Comparison of ENCODE assay signal across 8 cellular contexts in genomic region chr2:192195548-192196418, GRCh38. TPM values are rescaled to one million over a fixed set of nuclear protein-coding genes. Genes with fewer than 3 reads are reported as not detected.
DNase-seq lines count a peak whose midpoint lies in the region; ATAC-seq and TF ChIP-seq lines count a peak whose summit lies in the region.

No MANE protein-coding gene starts in this region.

- H3K27ac ChIP-seq in esophagus muscularis mucosa (replicated peaks in 1 of 4) (no peak overlapping the region), mucosa of rectum (ENCODE audit: low read depth in 2 of 2, low read length in 2 of 2) (no peak overlapping the region), transverse colon (no peak overlapping the region)

- no peak overlapping the region for H3K27ac Mint-ChIP-seq in activated B cell treated with CpG ODN at 0.5 μM for 24 hours

- H3K9ac ChIP-seq in mucosa of rectum (ENCODE audit: low read depth in 1 of 2, low read length in 2 of 2) = no peak overlapping the region

- ATAC-seq in HG02759 (IDR thresholded peaks at IDR 0.05; ENCODE audit: unreplicated experiment) = peak; percentile 24
- ATAC-seq in activated B cell treated with CpG ODN at 0.5 μM for 24 hours (ENCODE audit: low read depth) = no peak

- CTCF ChIA-PET in activated B cell treated with CpG ODN at 0.5 μM for 24 hours (lab: Charles Lee) = interaction anchor here (1.7 kb wide), 1 partner anchor 33 kb away, joined by 5 read pairs; no protein-coding TSS in a partner anchor

- peaks cover 28 to 38% (median 31%) of the 10 kb centered on the region in 4 donors for H3K4me1 ChIP-seq in esophagus muscularis mucosa
- peaks cover 2 to 7% of the 10 kb centered on the region in 2 donors for H3K4me1 ChIP-seq in mucosa of rectum (ENCODE audit: control insufficient read depth in 2 of 2, insufficient read depth in 2 of 2, low read length in 2 of 2)
- H3K4me1 ChIP-seq in transverse colon = peaks cover 13 to 29% (median 24%) of the 10 kb centered on the region in 4 donors

- H3K9me3 ChIP-seq in esophagus muscularis mucosa = no peaks in the 10 kb centered on the region
- no peaks in the 10 kb centered on the region for H3K9me3 ChIP-seq in mucosa of rectum (ENCODE audit: control insufficient read depth in 2 of 2, low read length in 2 of 2)
- H3K9me3 ChIP-seq in transverse colon = no peaks in the 10 kb centered on the region

- peaks cover 51% of the 10 kb centered on the region for H3K27me3 Mint-ChIP-seq in activated B cell treated with CpG ODN at 0.5 μM for 24 hours

- peak overlapping the region; percentile 78 for H3K4me3 Mint-ChIP-seq in activated B cell treated with CpG ODN at 0.5 μM for 24 hours

- H3K36me3 ChIP-seq in esophagus muscularis mucosa (no peaks in the 10 kb centered on the region), mucosa of rectum (ENCODE audit: control insufficient read depth in 2 of 2, insufficient read depth in 2 of 2, low read length in 2 of 2) (no peaks in the 10 kb centered on the region), transverse colon (no peaks in the 10 kb centered on the region)

- H3K27me3 ChIP-seq in esophagus muscularis mucosa (peaks cover 0 to 87% (median 46%) of the 10 kb centered on the region in 4 donors), mucosa of rectum (ENCODE audit: control insufficient read depth in 2 of 2, insufficient read depth in 2 of 2, low read length in 2 of 2) (peaks cover 55 to 60% of the 10 kb centered on the region in 2 donors), transverse colon (peaks cover 99% of the 10 kb centered on the region)

- TF ChIP-seq EP300 in esophagus muscularis mucosa (IDR thresholded peaks at IDR 0.05) (no peak), transverse colon (IDR thresholded peaks at IDR 0.05; ENCODE audit: low read depth) (no peak)

- TF ChIP-seq POLR2A in esophagus muscularis mucosa (IDR thresholded peaks at IDR 0.05; ENCODE audit: low read depth) = no peak
- TF ChIP-seq POLR2A in transverse colon (IDR thresholded peaks at IDR 0.05) = no peak

- in situ Hi-C loops in transverse colon (cut with MboI; ENCODE audit: low pct_ligation_motif_present in 1 of 4, low pct_unique_long_range_greater_than_20kb in 1 of 4, low sequenced_read_pairs in 3 of 4) = no loop called here

- H3K4me1 Mint-ChIP-seq in activated B cell treated with CpG ODN at 0.5 μM for 24 hours = peaks cover 31% of the 10 kb centered on the region

- H3K4me3 ChIP-seq in esophagus muscularis mucosa (peak overlapping the region; percentile 53 to 61 (median 55)), mucosa of rectum (ENCODE audit: low read length in 2 of 2) (peak overlapping the region; percentile 44 to 68), transverse colon (peak overlapping the region; percentile 6 to 46 (median 24))

- TF ChIP-seq CTCF in activated B cell treated with CpG ODN at 0.5 μM for 24 hours (IDR thresholded peaks at IDR 0.05) = no peak
- no peak for TF ChIP-seq CTCF in esophagus muscularis mucosa (IDR thresholded peaks at IDR 0.05)
- TF ChIP-seq CTCF in transverse colon (IDR thresholded peaks at IDR 0.05) = no peak

- H3K9me3 Mint-ChIP-seq in activated B cell treated with CpG ODN at 0.5 μM for 24 hours = no peaks in the 10 kb centered on the region

- intact Hi-C loops in activated B cell treated with CpG ODN at 0.5 μM for 24 hours (cut with micrococcal nuclease) = no loop called here
- intact Hi-C loops in esophagus muscularis mucosa (cut with DNase I) = no loop called here
- intact Hi-C loops in transverse colon (cut with DNase I; ENCODE audit: low total_unique reads) = no loop called here

- POLR2A ChIA-PET in activated B cell treated with CpG ODN at 0.5 μM for 24 hours (lab: Charles Lee) = no interaction called here

- WGBS in esophagus muscularis mucosa = under 1% methylated on average over 29 of the region's 44 CpGs
- 2 to 3% methylated on average over 12 to 43 of the region's 44 CpGs for WGBS in transverse colon (ENCODE audit: low coverage in 1 of 2), 2 donors

- DNase-seq in DMS53 (lab: John Stamatoyannopoulos, UW) = peak; percentile 65
- no peak for DNase-seq in DMS53 treated with DMSO at 0.1 percent for 48 hours (lab: John Stamatoyannopoulos, UW; ENCODE audit: unreplicated experiment)
- peak; percentile 18 for DNase-seq in activated B cell treated with CpG ODN at 0.5 μM for 24 hours
- DNase-seq in esophagus muscularis mucosa (ENCODE audit: extremely low spot score) = no peak
- no peak for DNase-seq in transverse colon
- no peak for DNase-seq in UCSD-AML1 (lab: John Stamatoyannopoulos, UW; ENCODE audit: unreplicated experiment)

- H3K36me3 Mint-ChIP-seq in activated B cell treated with CpG ODN at 0.5 μM for 24 hours (ENCODE audit: low read depth) = no peaks in the 10 kb centered on the region

RNA-seq across cellular contexts. Expression of gene TMEFF2, which starts 1.1 kb away (rescaled TPM):
- total RNA-seq in activated B cell treated with CpG ODN at 0.5 μM for 24 hours (not detected in 2 replicates), esophagus muscularis mucosa (1 to 10 TPM in 1 of 4 donors, under 1 TPM in 3; 0.42 to 1.7 (median 0.55) TPM), transverse colon (under 1 TPM in 2 of 4 donors, not detected in 2; 0.27 to 0.32 TPM)

Comparison
In these comparisons a context has a peak if more than half of its experiments do, and no peak if none do; other contexts are left out.
1. DNase-seq: peak in DMS53 (single experiment) and activated B cell treated with CpG ODN at 0.5 μM for 24 hours (single experiment); none in DMS53 treated with DMSO at 0.1 percent for 48 hours (single experiment), esophagus muscularis mucosa (single experiment), transverse colon (single experiment) and UCSD-AML1 (single experiment).
2. Peak in every context shown above with its lines, with median percentiles within 50 percentile points of each other: H3K4me3 ChIP-seq.